ENCODE assay signal across 1 cellular context in the genomic region with DNA sequence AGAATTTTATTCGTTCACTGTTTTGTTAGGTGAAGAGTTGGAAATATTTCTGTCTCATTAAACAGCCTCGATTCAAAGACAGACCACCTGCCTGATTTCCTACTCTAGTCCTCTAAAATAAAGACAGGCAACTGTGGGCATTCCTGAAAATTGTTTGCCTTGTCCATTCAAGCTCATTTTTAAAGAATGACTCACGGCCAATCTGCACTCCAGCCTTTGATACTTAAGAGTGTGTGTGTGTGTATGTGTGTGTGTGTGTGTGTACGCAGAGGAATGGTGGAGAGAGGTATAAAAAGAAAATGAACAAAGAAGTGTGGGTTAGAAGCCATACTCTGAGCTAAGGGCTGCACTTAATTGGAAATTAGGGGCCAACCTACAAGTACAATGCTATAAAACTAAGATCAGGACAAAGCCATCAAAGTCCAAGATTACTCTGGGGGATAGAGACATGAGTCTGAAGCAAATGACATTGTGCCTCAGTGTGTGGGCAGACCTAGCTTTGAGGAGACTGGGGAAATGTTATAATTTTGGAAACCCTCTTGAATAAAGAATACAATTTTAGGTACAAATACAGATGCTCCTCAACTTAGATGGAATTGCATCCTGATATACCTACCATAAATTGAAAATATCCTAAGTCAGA.
TF ChIP-seq lines count a peak whose summit lies in the region.

No MANE protein-coding gene starts in this region.

TF ChIP-seq in GM23338, 12 proteins besides CTCF, POLR2A, EP300 and RAD21 (continued from another document):
- TF ChIP-seq ETS1 (IDR thresholded peaks at IDR 0.05), result no peak
- TF ChIP-seq, protein P1, sequence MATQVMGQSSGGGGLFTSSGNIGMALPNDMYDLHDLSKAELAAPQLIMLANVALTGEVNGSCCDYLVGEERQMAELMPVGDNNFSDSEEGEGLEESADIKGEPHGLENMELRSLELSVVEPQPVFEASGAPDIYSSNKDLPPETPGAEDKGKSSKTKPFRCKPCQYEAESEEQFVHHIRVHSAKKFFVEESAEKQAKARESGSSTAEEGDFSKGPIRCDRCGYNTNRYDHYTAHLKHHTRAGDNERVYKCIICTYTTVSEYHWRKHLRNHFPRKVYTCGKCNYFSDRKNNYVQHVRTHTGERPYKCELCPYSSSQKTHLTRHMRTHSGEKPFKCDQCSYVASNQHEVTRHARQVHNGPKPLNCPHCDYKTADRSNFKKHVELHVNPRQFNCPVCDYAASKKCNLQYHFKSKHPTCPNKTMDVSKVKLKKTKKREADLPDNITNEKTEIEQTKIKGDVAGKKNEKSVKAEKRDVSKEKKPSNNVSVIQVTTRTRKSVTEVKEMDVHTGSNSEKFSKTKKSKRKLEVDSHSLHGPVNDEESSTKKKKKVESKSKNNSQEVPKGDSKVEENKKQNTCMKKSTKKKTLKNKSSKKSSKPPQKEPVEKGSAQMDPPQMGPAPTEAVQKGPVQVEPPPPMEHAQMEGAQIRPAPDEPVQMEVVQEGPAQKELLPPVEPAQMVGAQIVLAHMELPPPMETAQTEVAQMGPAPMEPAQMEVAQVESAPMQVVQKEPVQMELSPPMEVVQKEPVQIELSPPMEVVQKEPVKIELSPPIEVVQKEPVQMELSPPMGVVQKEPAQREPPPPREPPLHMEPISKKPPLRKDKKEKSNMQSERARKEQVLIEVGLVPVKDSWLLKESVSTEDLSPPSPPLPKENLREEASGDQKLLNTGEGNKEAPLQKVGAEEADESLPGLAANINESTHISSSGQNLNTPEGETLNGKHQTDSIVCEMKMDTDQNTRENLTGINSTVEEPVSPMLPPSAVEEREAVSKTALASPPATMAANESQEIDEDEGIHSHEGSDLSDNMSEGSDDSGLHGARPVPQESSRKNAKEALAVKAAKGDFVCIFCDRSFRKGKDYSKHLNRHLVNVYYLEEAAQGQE (IDR thresholded peaks at IDR 0.05; ENCODE audit: unreplicated experiment), result no peak
- TF ChIP-seq, protein P2, sequence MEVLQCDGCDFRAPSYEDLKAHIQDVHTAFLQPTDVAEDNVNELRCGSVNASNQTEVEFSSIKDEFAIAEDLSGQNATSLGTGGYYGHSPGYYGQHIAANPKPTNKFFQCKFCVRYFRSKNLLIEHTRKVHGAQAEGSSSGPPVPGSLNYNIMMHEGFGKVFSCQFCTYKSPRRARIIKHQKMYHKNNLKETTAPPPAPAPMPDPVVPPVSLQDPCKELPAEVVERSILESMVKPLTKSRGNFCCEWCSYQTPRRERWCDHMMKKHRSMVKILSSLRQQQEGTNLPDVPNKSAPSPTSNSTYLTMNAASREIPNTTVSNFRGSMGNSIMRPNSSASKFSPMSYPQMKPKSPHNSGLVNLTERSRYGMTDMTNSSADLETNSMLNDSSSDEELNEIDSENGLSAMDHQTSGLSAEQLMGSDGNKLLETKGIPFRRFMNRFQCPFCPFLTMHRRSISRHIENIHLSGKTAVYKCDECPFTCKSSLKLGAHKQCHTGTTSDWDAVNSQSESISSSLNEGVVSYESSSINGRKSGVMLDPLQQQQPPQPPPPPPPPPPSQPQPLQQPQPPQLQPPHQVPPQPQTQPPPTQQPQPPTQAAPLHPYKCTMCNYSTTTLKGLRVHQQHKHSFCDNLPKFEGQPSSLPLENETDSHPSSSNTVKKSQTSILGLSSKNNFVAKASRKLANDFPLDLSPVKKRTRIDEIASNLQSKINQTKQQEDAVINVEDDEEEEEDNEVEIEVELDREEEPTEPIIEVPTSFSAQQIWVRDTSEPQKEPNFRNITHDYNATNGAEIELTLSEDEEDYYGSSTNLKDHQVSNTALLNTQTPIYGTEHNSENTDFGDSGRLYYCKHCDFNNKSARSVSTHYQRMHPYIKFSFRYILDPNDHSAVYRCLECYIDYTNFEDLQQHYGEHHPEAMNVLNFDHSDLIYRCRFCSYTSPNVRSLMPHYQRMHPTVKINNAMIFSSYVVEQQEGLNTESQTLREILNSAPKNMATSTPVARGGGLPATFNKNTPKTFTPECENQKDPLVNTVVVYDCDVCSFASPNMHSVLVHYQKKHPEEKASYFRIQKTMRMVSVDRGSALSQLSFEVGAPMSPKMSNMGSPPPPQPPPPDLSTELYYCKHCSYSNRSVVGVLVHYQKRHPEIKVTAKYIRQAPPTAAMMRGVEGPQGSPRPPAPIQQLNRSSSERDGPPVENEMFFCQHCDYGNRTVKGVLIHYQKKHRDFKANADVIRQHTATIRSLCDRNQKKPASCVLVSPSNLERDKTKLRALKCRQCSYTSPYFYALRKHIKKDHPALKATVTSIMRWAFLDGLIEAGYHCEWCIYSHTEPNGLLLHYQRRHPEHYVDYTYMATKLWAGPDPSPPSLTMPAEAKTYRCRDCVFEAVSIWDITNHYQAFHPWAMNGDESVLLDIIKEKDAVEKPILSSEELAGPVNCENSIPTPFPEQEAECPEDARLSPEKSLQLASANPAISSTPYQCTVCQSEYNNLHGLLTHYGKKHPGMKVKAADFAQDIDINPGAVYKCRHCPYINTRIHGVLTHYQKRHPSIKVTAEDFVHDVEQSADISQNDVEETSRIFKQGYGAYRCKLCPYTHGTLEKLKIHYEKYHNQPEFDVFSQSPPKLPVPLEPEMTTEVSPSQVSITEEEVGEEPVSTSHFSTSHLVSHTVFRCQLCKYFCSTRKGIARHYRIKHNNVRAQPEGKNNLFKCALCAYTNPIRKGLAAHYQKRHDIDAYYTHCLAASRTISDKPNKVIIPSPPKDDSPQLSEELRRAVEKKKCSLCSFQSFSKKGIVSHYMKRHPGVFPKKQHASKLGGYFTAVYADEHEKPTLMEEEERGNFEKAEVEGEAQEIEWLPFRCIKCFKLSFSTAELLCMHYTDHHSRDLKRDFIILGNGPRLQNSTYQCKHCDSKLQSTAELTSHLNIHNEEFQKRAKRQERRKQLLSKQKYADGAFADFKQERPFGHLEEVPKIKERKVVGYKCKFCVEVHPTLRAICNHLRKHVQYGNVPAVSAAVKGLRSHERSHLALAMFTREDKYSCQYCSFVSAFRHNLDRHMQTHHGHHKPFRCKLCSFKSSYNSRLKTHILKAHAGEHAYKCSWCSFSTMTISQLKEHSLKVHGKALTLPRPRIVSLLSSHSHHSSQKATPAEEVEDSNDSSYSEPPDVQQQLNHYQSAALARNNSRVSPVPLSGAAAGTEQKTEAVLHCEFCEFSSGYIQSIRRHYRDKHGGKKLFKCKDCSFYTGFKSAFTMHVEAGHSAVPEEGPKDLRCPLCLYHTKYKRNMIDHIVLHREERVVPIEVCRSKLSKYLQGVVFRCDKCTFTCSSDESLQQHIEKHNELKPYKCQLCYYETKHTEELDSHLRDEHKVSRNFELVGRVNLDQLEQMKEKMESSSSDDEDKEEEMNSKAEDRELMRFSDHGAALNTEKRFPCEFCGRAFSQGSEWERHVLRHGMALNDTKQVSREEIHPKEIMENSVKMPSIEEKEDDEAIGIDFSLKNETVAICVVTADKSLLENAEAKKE (CRISPR knock-in tag; IDR thresholded peaks at IDR 0.05), result no peak
- TF ChIP-seq CREB1 (CRISPR knock-in tag; IDR thresholded peaks at IDR 0.05; ENCODE audit: low read depth), result no peak
- TF ChIP-seq NANOG (IDR thresholded peaks at IDR 0.05; ENCODE audit: borderline replicate concordance), result no peak
